8 cellular contexts compared by ENCODE assay signal in genomic region chr14:21510735-21511657, GRCh38. TPM values are rescaled to one million over a fixed set of nuclear protein-coding genes. Genes with fewer than 3 reads are reported as not detected.
DNase-seq lines count a peak whose midpoint lies in the region; ATAC-seq, FAIRE-seq and TF ChIP-seq lines count a peak whose summit lies in the region.

Gene METTL3 (minus strand): TSS chr14:21511340. CDS start chr14:21511223, 117 bp downstream.

- TF ChIP-seq POLR2A in body of pancreas (IDR thresholded peaks at IDR 0.05), result peak in 2 of 3 donors; percentile 80 to 85

- peak within 1 kb of the TSS; percentile 70 for H3K27ac ChIP-seq in 22Rv1
- H3K27ac ChIP-seq in body of pancreas, result peak within 1 kb of the TSS; percentile 58 to 88 (median 83)

- peak; percentile 87 for FAIRE-seq in TTC549 (lab: Jason Lieb, UNC)

- H3K4me3 ChIP-seq in body of pancreas, result peak within 1 kb of the TSS; percentile 52 to 95

- no peaks in the 10 kb centered on the region for H3K36me3 ChIP-seq in body of pancreas (replicated peaks in 1 of 2; ENCODE audit: insufficient read depth in 1 of 2, low read depth in 2 of 2)

- 0 to 1% methylated on average over 40 to 53 of the region's 53 CpGs for WGBS in body of pancreas, 2 donors

- peak; percentile 96 for ATAC-seq in GM18520 (IDR thresholded peaks at IDR 0.05; ENCODE audit: unreplicated experiment)
- peak; percentile 98 for ATAC-seq in HG03064 (IDR thresholded peaks at IDR 0.05; ENCODE audit: low read depth, unreplicated experiment)
- ATAC-seq in body of pancreas, result peak; percentile 99
- ATAC-seq in sciatic nerve, result peak; percentile 100

- H3K4me1 ChIP-seq in body of pancreas, result peaks cover 25% of the 10 kb centered on the region

- DNase-seq in NCI-H2107 treated with DMSO at 0.1 percent for 48 hours (lab: John Stamatoyannopoulos, UW; ENCODE audit: unreplicated experiment) (peak; percentile 99), body of pancreas (peak; percentile 97 to 99 (median 98)), iPS DF 19.7 (ENCODE audit: low read depth, low spot score) (peak; percentile 99), sciatic nerve (ENCODE audit: low spot score) (peak; percentile 97)

- intact Hi-C loops in body of pancreas (cut with DNase I), result no loop called here
- intact Hi-C loops in sciatic nerve (cut with DNase I), result no loop called here

- TF ChIP-seq CTCF in 22Rv1 (IDR thresholded peaks at IDR 0.05) (no peak; the same call in 1 of the 2 replicates), body of pancreas (IDR thresholded peaks at IDR 0.05) (peak in 1 of 7 experiments; percentile 15)

- H3K27me3 ChIP-seq in body of pancreas, result no peaks in the 10 kb centered on the region

- H3K9me3 ChIP-seq in body of pancreas, result no peaks in the 10 kb centered on the region

RNA-seq across cellular contexts. Expression of gene METTL3, which starts in this region (rescaled TPM):
- total RNA-seq in body of pancreas (10 to 100 TPM; 49.8 to 69.2 TPM), sciatic nerve (43.3 TPM)

Comparison
In these comparisons a context has a peak if more than half of its experiments do, and no peak if none do; other contexts are left out.
1. Peak in every context shown above with its lines: DNase-seq, ATAC-seq, H3K4me3 ChIP-seq and H3K27ac ChIP-seq.